Comparison of ENCODE assay signal across 20 cellular contexts in genomic region chr2:101087638-101088037, GRCh38.
DNase-seq lines count a peak whose midpoint lies in the region; ATAC-seq, FAIRE-seq and TF ChIP-seq lines count a peak whose summit lies in the region.
"Had no signal": no experiment of that assay in that cellular context is flagged by ENCODE, and none has a peak within 500 bp of the region (broad histone marks: within the 10 kb centered on the region; RNA-seq: fewer than 3 reads in every experiment).

No MANE protein-coding gene starts in this region.

- in situ Hi-C loops in mammary epithelial cell (cut with MboI; ENCODE audit: low sequenced_read_pairs in 2 of 2) = no loop called here

- no peak overlapping the region for H3K4me2 ChIP-seq in mammary epithelial cell (ENCODE audit: insufficient read depth, low read depth, low read length)
- H3K4me2 ChIP-seq: GM23338 had no signal

- no peak for TF ChIP-seq EP300 in stomach (IDR thresholded peaks at IDR 0.05)

- dilution Hi-C loops in mammary epithelial cell (cut with HindIII; ENCODE audit: low sequenced_read_pairs) = no loop called here

- H3K27me3 ChIP-seq in mammary epithelial cell (ENCODE audit: insufficient read depth, low read length) (no peaks in the 10 kb centered on the region), breast epithelium (no peaks in the 10 kb centered on the region), adipocyte (replicated peaks; ENCODE audit: control insufficient read depth, insufficient read depth, low read length) (no peaks in the 10 kb centered on the region), stomach (no peaks in the 10 kb centered on the region), lower lobe of right lung (ENCODE audit: low read depth) (no peaks in the 10 kb centered on the region)

- intact Hi-C loops in mammary epithelial cell (cut with micrococcal nuclease) (no loop called here), breast epithelium (cut with DNase I; ENCODE audit: low total_unique reads) (no loop called here), mucosa of descending colon (cut with DNase I, micrococcal nuclease) (no loop called here), stomach (cut with DNase I; ENCODE audit: low total_unique reads) (no loop called here), lower lobe of right lung (cut with DNase I) (no loop called here), kidney (cut with DNase I) (no loop called here)

- peak; percentile 22 for ATAC-seq in mucosa of descending colon
- no peak for ATAC-seq in lower lobe of right lung
- ATAC-seq: GM23338, HCT116, PC-3 had no signal

- no TSS peak for BruUV-seq in mammary epithelial cell (replicated peaks; lab: Mats Ljungman, UMichigan)

- no peak for FAIRE-seq in kidney (lab: Jason Lieb, UNC)
- FAIRE-seq: GM12892 had no signal

- TF ChIP-seq CTCF in mammary epithelial cell (conservative IDR thresholded peaks at IDR 0.05 in 1 of 2, IDR thresholded peaks at IDR 0.05 in 1 of 2; ENCODE audit: extremely low read depth in 1 of 2, insufficient read depth in 1 of 2, low read depth in 1 of 2, low read length in 2 of 2) (no peak), breast epithelium (IDR thresholded peaks at IDR 0.05) (no peak), mucosa of descending colon (IDR thresholded peaks at IDR 0.05) (no peak), stomach (IDR thresholded peaks at IDR 0.05) (no peak), lower lobe of right lung (IDR thresholded peaks at IDR 0.05) (no peak), kidney (IDR thresholded peaks at IDR 0.05; ENCODE audit: borderline replicate concordance, extremely low read depth, insufficient read depth) (no peak)

- H3K36me3 ChIP-seq in mammary epithelial cell (ENCODE audit: insufficient read depth, low read length) (peaks cover 6% of the 10 kb centered on the region), breast epithelium (no peaks in the 10 kb centered on the region), adipocyte (ENCODE audit: control insufficient read depth, insufficient read depth, low read length, severe bottlenecking) (peaks cover 4% of the 10 kb centered on the region), mucosa of descending colon (ENCODE audit: low read depth) (no peaks in the 10 kb centered on the region), stomach (peaks cover 0 to 29% (median 13%) of the 10 kb centered on the region in 4 donors), lower lobe of right lung (no peaks in the 10 kb centered on the region), kidney (ENCODE audit: control insufficient read depth in 1 of 2, insufficient read depth in 2 of 2, low read length in 2 of 2) (no peaks in the 10 kb centered on the region)

- H3K9me3 ChIP-seq in mammary epithelial cell (replicated peaks; ENCODE audit: insufficient read depth, low read length) = no peaks in the 10 kb centered on the region
- no peaks in the 10 kb centered on the region for H3K9me3 ChIP-seq in breast epithelium
- H3K9me3 ChIP-seq in adipocyte (ENCODE audit: control insufficient read depth, low read length) = no peaks in the 10 kb centered on the region
- H3K9me3 ChIP-seq in mucosa of descending colon = no peaks in the 10 kb centered on the region
- H3K9me3 ChIP-seq in stomach = no peaks in the 10 kb centered on the region
- no peaks in the 10 kb centered on the region for H3K9me3 ChIP-seq in lower lobe of right lung
- no peaks in the 10 kb centered on the region for H3K9me3 ChIP-seq in kidney (ENCODE audit: control insufficient read depth in 1 of 2, low read length in 2 of 2)

- TF ChIP-seq POLR2A in breast epithelium (IDR thresholded peaks at IDR 0.05) = no peak
- TF ChIP-seq POLR2A in stomach (IDR thresholded peaks at IDR 0.05) = no peak

- peak; percentile 24 for DNase-seq in mammary epithelial cell
- DNase-seq in breast epithelium (ENCODE audit: low spot score in 2 of 2) = no peak
- peak; percentile 48 for DNase-seq in adipocyte (ENCODE audit: low read depth)
- no peak for DNase-seq in mucosa of descending colon
- DNase-seq in stomach = no peak
- no peak for DNase-seq in lower lobe of right lung
- DNase-seq in epidermal melanocyte (ENCODE audit: insufficient read length, low spot score) = no peak
- no peak for DNase-seq in kidney
- DNase-seq: GF-D8, KBM-7, NCI-H1436, NCI-H2029, NCI-H510A treated with DMSO at 0.1 percent for 48 hours, NCI-H82, PC-3 had no signal

- H3K4me1 ChIP-seq in mammary epithelial cell (ENCODE audit: insufficient read depth, low read length) (peaks cover 3% of the 10 kb centered on the region), breast epithelium (no peaks in the 10 kb centered on the region), adipocyte (ENCODE audit: control insufficient read depth, insufficient read depth, low read length) (peaks cover 12% of the 10 kb centered on the region), mucosa of descending colon (ENCODE audit: low read depth) (no peaks in the 10 kb centered on the region), stomach (peaks cover 5 to 33% (median 17%) of the 10 kb centered on the region in 4 donors), lower lobe of right lung (no peaks in the 10 kb centered on the region), kidney (ENCODE audit: control insufficient read depth in 1 of 2, insufficient read depth in 1 of 2, low read depth in 1 of 2, low read length in 2 of 2) (peaks cover 0 to 2% of the 10 kb centered on the region in 2 donors)

- H3K4me3 ChIP-seq in mammary epithelial cell (replicated peaks in 1 of 3; ENCODE audit: insufficient read depth in 1 of 3, low read depth in 2 of 3, low read length in 3 of 3) (no peak overlapping the region), breast epithelium (no peak overlapping the region), adipocyte (ENCODE audit: low read length) (no peak overlapping the region), mucosa of descending colon (no peak overlapping the region), stomach (no peak overlapping the region), lower lobe of right lung (no peak overlapping the region), kidney (ENCODE audit: low read length in 2 of 2) (no peak overlapping the region)
- H3K4me3 ChIP-seq: GM23338 had no signal

- H4K20me1 ChIP-seq in mammary epithelial cell (ENCODE audit: insufficient read depth, low read length) = no peaks in the 10 kb centered on the region

- H3K79me2 ChIP-seq in mammary epithelial cell (ENCODE audit: insufficient read depth, low read length) = peaks cover 20% of the 10 kb centered on the region

- H3K9ac ChIP-seq in mammary epithelial cell (ENCODE audit: insufficient read depth, low read length) = no peak overlapping the region
- H3K9ac ChIP-seq in adipocyte (ENCODE audit: low read length) = no peak overlapping the region
- H3K9ac ChIP-seq in kidney (ENCODE audit: low read length in 2 of 2) = no peak overlapping the region

- H3K27ac ChIP-seq in mammary epithelial cell (ENCODE audit: insufficient read depth, low read depth, low read length) = no peak overlapping the region
- H3K27ac ChIP-seq in breast epithelium = no peak overlapping the region
- peak overlapping the region in 4 of 5 donors; percentile 42 to 66 (median 48) for H3K27ac ChIP-seq in stomach
- no peak overlapping the region for H3K27ac ChIP-seq in lower lobe of right lung
- H3K27ac ChIP-seq in kidney (ENCODE audit: low read depth in 2 of 2, low read length in 2 of 2) = no peak overlapping the region
- H3K27ac ChIP-seq: 22Rv1, C4-2B had no signal

- CTCF ChIA-PET in mammary epithelial cell (lab: Charles Lee; ENCODE audit: low non-redundant PET) = no interaction called here

- H2AFZ ChIP-seq in mammary epithelial cell (ENCODE audit: low read depth, low read length) = no peak overlapping the region
- H2AFZ ChIP-seq: GM23338 had no signal

Comparison
In these comparisons a context has a peak if more than half of its experiments do, and no peak if none do; other contexts are left out.
1. DNase-seq: peak in mammary epithelial cell (single experiment) and adipocyte (single experiment); none in breast epithelium (0 of 2), mucosa of descending colon (0 of 3), stomach (single experiment), lower lobe of right lung (single experiment), epidermal melanocyte (single experiment) and kidney (single experiment).
2. H3K27ac ChIP-seq: peak in stomach (4 of 5); none in mammary epithelial cell (single experiment), breast epithelium (0 of 2), lower lobe of right lung (single experiment) and kidney (0 of 2).